Comparison of ENCODE assay signal across 18 cellular contexts in genomic region chr14:66360526-66360925, GRCh38.
"Had no signal": no experiment of that assay in that cellular context is flagged by ENCODE, and none has a peak within 500 bp of the region (broad histone marks: within the 10 kb centered on the region; RNA-seq: fewer than 3 reads in every experiment).

No MANE protein-coding gene starts in this region.

- H3K27me3 ChIP-seq: breast epithelium, heart left ventricle had no signal

- H3K36me3 ChIP-seq: breast epithelium, heart left ventricle, WERI-Rb-1 had no signal

- H3K9me3 ChIP-seq: breast epithelium, heart left ventricle had no signal

- H3K27ac ChIP-seq: breast epithelium, heart left ventricle, skin epidermis, WERI-Rb-1 had no signal

- DNase-seq: activated CD4-positive, alpha-beta T cell treated with anti-CD3 and anti-CD28 coated beads, Interleukin-2, amount 50 U/mL, for 48 hours; activated naive CD4-positive, alpha-beta T cell treated with anti-CD3 and anti-CD28 coated beads for 36 hours; activated naive CD8-positive, alpha-beta T cell treated with anti-CD3 and anti-CD28 coated beads, Interleukin-2, amount 50 U/mL, for 24 hours; activated T-cell treated with anti-CD3 and anti-CD28 coated beads, Interleukin-2, amount 50 U/mL, for 1 hour; aorta; dermis blood vessel endothelial cell; effector memory CD8-positive, alpha-beta T cell; foreskin melanocyte; heart left ventricle; left cardiac atrium; midbrain; stimulated activated CD4-positive, alpha-beta T cell treated with anti-CD3 and anti-CD28 coated beads, Interleukin-4, amount 100 ng/mL, for 4 hours; stimulated activated CD8-positive, alpha-beta memory T cell treated with anti-CD3 and anti-CD28 coated beads, Interleukin-4, amount 100 ng/mL, for 48 hours; stimulated activated naive CD4-positive, alpha-beta T cell treated with Interleukin-2 at 50 U/mL for 16 hours; trophoblast cell; WERI-Rb-1 had no signal

- H3K4me1 ChIP-seq: breast epithelium, heart left ventricle had no signal

- H3K4me3 ChIP-seq: breast epithelium, heart left ventricle, skin epidermis had no signal

- ATAC-seq: activated naive CD8-positive, alpha-beta T cell treated with anti-CD3 and anti-CD28 coated beads, Interleukin-2, amount 50 U/mL, for 24 hours; effector memory CD8-positive, alpha-beta T cell; heart left ventricle; left cardiac atrium had no signal
